8 cellular contexts compared by ENCODE assay signal in genomic region chr17:76696763-76697701, GRCh38. TPM values are rescaled to one million over a fixed set of nuclear protein-coding genes. Genes with fewer than 3 reads are reported as not detected.
DNase-seq lines count a peak whose midpoint lies in the region; ATAC-seq and TF ChIP-seq lines count a peak whose summit lies in the region.

No MANE protein-coding gene starts in this region.

- ATAC-seq in GM18861 (IDR thresholded peaks at IDR 0.05; ENCODE audit: unreplicated experiment) = peak; percentile 59
- peak; percentile 42 to 50 for ATAC-seq in gastrocnemius medialis
- ATAC-seq in GM21717 (IDR thresholded peaks at IDR 0.05; ENCODE audit: unreplicated experiment) = no peak
- ATAC-seq in GM18873 (IDR thresholded peaks at IDR 0.05; ENCODE audit: low FRiP score, unreplicated experiment) = no peak

- in situ Hi-C loops in gastrocnemius medialis (cut with MboI; ENCODE audit: low sequenced_read_pairs in 4 of 4) = no loop called here

- TF ChIP-seq CTCF in fibroblast of pulmonary artery (IDR thresholded peaks at IDR 0.05; ENCODE audit: low read length, missing control alignments) (no peak), gastrocnemius medialis (IDR thresholded peaks at IDR 0.05 in 4 of 5, conservative IDR thresholded peaks at IDR 0.05 in 1 of 5) (no peak)

- TF ChIP-seq POLR2A in gastrocnemius medialis (IDR thresholded peaks at IDR 0.05) = peak in 1 of 2 donors; percentile 20

- no peaks in the 10 kb centered on the region for H3K36me3 ChIP-seq in gastrocnemius medialis

- H3K27me3 ChIP-seq in gastrocnemius medialis = no peaks in the 10 kb centered on the region

- no peaks in the 10 kb centered on the region for H3K9me3 ChIP-seq in gastrocnemius medialis

- no peak overlapping the region for H3K4me3 ChIP-seq in fibroblast of pulmonary artery (replicated peaks; ENCODE audit: low read depth, low read length)
- no peak overlapping the region for H3K4me3 ChIP-seq in gastrocnemius medialis

- peaks cover 56 to 63% of the 10 kb centered on the region in 2 donors for H3K4me1 ChIP-seq in gastrocnemius medialis

- DNase-seq in MV-4-11 (lab: John Stamatoyannopoulos, UW) = peak; percentile 52
- peak; percentile 81 for DNase-seq in fibroblast of pulmonary artery (ENCODE audit: low read depth)
- DNase-seq in gastrocnemius medialis = peak; percentile 42 to 78
- DNase-seq in dedifferentiated amniotic fluid mesenchymal stem cell (ENCODE audit: extremely low spot score) = no peak
- DNase-seq in A172 (ENCODE audit: low spot score) = no peak

- peak overlapping the region; percentile 65 to 88 (median 76) for H3K27ac ChIP-seq in gastrocnemius medialis

- intact Hi-C loops in gastrocnemius medialis (cut with DNase I; ENCODE audit: low total_unique reads) = no loop called here

RNA-seq across cellular contexts. Expression of gene MXRA7, which starts 13.7 kb away (rescaled TPM):
- total RNA-seq in gastrocnemius medialis = 10 to 100 TPM; 24.3 to 43.0 (median 30.6) TPM
- 187 and 223 TPM in 2 replicates for total RNA-seq in A172 (2014; rRNA removed; shearing (Covaris generic))

RNA-seq across cellular contexts. Expression of gene JMJD6, which starts 29.4 kb away (rescaled TPM):
- total RNA-seq in gastrocnemius medialis = 10 to 100 TPM; 29.7 to 42.9 (median 41.7) TPM
- total RNA-seq in A172 (2014; rRNA removed; shearing (Covaris generic)) = 40.5 and 46.8 TPM in 2 replicates

RNA-seq across cellular contexts. Expression of gene METTL23, which starts 29.6 kb away (rescaled TPM):
- 10 to 100 TPM; 23.9 to 35.5 (median 29.7) TPM for total RNA-seq in gastrocnemius medialis
- total RNA-seq in A172 (2014; rRNA removed; shearing (Covaris generic)) = 38.6 and 45.5 TPM in 2 replicates

RNA-seq across cellular contexts. Expression of gene SRSF2, which starts 40.1 kb away (rescaled TPM):
- 100 to 1,000 TPM in 2 of 4 donors, 10 to 100 TPM in 2; 75.0 to 148 (median 90.4) TPM for total RNA-seq in gastrocnemius medialis
- 334 and 420 TPM in 2 replicates for total RNA-seq in A172 (2014; rRNA removed; shearing (Covaris generic))

RNA-seq across cellular contexts. Expression of gene MFSD11, which starts 40.9 kb away (rescaled TPM):
- 10 to 100 TPM; 14.0 to 24.2 (median 19.5) TPM for total RNA-seq in gastrocnemius medialis
- 24.9 and 30.4 TPM in 2 replicates for total RNA-seq in A172 (2014; rRNA removed; shearing (Covaris generic))

Comparison
In these comparisons a context has a peak if more than half of its experiments do, and no peak if none do; other contexts are left out.
1. ATAC-seq: peak in GM18861 (single experiment) and gastrocnemius medialis (2 of 2); none in GM21717 (single experiment) and GM18873 (single experiment).
2. DNase-seq: peak in MV-4-11 (single experiment), fibroblast of pulmonary artery (single experiment) and gastrocnemius medialis (2 of 2); none in dedifferentiated amniotic fluid mesenchymal stem cell (single experiment) and A172 (single experiment).